In the genomic region with DNA sequence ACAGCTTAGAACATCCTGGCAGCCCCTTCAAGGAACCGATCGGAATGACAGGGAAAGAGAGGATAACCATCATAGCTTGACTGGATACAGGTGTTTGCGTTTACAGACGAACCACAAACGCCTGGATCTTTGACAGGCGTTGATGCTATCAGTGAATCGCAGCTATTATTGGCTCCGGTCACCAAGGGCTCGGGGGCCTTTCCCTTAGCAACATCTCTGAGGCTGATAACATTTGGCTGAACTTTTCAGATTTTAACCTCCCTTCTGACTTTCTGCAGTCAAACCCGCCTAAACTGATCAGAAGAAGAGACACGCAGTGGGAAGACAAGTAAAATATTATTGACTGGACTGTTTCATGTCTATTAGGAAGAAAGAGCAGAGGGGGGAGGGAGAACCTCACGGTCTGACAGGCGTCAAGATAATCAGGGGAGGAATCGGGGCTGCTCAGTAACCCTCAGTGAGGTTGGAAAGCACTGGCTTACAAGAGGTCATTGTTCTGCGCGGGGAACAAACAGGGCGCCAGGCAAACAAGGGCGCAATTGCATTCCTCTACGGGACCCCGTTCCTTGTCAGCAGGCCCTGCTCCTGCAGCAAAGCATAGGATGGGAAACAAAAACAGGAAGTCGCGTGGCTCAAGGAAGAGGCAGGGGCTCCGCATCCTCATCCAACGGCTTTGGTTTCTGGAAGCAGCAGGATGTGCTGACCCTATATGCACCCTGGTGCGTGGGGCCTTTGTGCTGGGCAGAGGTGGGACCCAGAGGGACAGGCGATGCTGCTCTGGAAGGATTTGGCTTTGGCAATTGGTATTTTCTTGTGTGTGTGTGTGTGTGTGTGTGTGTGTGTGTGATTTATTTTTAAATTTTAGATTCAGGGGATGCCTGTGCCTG, we compare ENCODE assay signal across 1 cellular context.
TF ChIP-seq lines count a peak whose summit lies in the region.

No MANE protein-coding gene starts in this region.

TF ChIP-seq in HepG2, 621 proteins besides CTCF, POLR2A, EP300 and RAD21:
- TF ChIP-seq XRCC5 (optimal IDR thresholded peaks at IDR 0.05; ENCODE audit: low read length) (peak; percentile 33), SOX13 (IDR thresholded peaks at IDR 0.05) (no peak), SOX13 (CRISPR knock-in tag; conservative IDR thresholded peaks at IDR 0.05 in 1 of 2, IDR thresholded peaks at IDR 0.05 in 1 of 2) (peak in 1 of 2 experiments; percentile 40; a peak in 1 of 4 replicates)
- TF ChIP-seq, protein P1, sequence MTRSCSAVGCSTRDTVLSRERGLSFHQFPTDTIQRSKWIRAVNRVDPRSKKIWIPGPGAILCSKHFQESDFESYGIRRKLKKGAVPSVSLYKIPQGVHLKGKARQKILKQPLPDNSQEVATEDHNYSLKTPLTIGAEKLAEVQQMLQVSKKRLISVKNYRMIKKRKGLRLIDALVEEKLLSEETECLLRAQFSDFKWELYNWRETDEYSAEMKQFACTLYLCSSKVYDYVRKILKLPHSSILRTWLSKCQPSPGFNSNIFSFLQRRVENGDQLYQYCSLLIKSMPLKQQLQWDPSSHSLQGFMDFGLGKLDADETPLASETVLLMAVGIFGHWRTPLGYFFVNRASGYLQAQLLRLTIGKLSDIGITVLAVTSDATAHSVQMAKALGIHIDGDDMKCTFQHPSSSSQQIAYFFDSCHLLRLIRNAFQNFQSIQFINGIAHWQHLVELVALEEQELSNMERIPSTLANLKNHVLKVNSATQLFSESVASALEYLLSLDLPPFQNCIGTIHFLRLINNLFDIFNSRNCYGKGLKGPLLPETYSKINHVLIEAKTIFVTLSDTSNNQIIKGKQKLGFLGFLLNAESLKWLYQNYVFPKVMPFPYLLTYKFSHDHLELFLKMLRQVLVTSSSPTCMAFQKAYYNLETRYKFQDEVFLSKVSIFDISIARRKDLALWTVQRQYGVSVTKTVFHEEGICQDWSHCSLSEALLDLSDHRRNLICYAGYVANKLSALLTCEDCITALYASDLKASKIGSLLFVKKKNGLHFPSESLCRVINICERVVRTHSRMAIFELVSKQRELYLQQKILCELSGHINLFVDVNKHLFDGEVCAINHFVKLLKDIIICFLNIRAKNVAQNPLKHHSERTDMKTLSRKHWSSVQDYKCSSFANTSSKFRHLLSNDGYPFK (CRISPR knock-in tag; IDR thresholded peaks at IDR 0.05; ENCODE audit: borderline replicate concordance), result no peak
